Comparison of ENCODE assay signal across 18 cellular contexts in the genomic region with DNA sequence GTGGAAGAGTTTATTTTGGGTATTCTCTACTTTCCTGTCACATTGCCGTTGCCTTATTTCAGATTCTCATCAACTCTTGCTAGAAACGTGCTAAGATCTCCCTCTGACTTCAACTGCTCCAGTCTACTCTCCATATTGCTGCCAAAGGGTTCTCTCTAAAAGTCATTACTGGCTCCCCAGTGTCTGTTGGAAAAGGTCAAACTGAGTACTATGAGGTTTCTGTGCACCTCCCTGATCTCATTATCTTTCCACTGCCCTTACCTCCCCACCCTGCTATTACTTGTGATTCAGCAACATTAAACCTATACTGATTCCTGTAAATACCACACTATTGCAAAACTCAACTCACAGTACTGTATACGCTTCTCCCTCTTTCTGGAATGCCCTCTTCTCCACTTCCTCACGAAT. TPM values are rescaled to one million over a fixed set of nuclear protein-coding genes. Genes with fewer than 3 reads are reported as not detected.
DNase-seq lines count a peak whose midpoint lies in the region; ATAC-seq, FAIRE-seq and TF ChIP-seq lines count a peak whose summit lies in the region.
"Had no signal": no experiment of that assay in that cellular context is flagged by ENCODE, and none has a peak within 500 bp of the region (broad histone marks: within the 10 kb centered on the region; RNA-seq: fewer than 3 reads in every experiment).

No MANE protein-coding gene starts in this region.

- TF ChIP-seq POLR2A in GM12892 (IDR thresholded peaks at IDR 0.05; ENCODE audit: low read depth, low read length), result no peak

- H3K27me3 ChIP-seq in GM23338 (ENCODE audit: insufficient read depth), result no peaks in the 10 kb centered on the region
- no peaks in the 10 kb centered on the region for H3K27me3 ChIP-seq in astrocyte (ENCODE audit: insufficient read depth, low read length)
- no peaks in the 10 kb centered on the region for H3K27me3 ChIP-seq in parathyroid adenoma (ENCODE audit: control insufficient read depth, insufficient read depth, low read length)
- H3K27me3 ChIP-seq: BLaER1 had no signal

- H2AFZ ChIP-seq in GM23338 (0 out of 2 replicates have a peak overlapping the region, but pooled peaks have one; percentile 16), astrocyte (ENCODE audit: low read depth, low read length) (peak overlapping the region; percentile 36), parathyroid adenoma (peak overlapping the region; percentile 47)

- ATAC-seq in GM23338 (no peak), WTC11 (no peak)
- ATAC-seq: left lobe of liver, PC-3 had no signal

- H3K4me2 ChIP-seq in GM23338, result no peak overlapping the region
- H3K4me2 ChIP-seq in astrocyte (ENCODE audit: low read length), result no peak overlapping the region
- no peak overlapping the region for H3K4me2 ChIP-seq in parathyroid adenoma (ENCODE audit: low read length)
- H3K4me2 ChIP-seq: BLaER1, KMS-11 had no signal

- H4K20me1 ChIP-seq in GM23338 (replicated peaks; ENCODE audit: insufficient read depth), result peaks cover under 1% of the 10 kb centered on the region; the same call in 1 of the 2 replicates
- peaks cover 5% of the 10 kb centered on the region for H4K20me1 ChIP-seq in astrocyte (ENCODE audit: insufficient read depth, low read length)
- H4K20me1 ChIP-seq: BLaER1 had no signal

- H3K27ac Mint-ChIP-seq in GM23338 (no peak overlapping the region), astrocyte (ENCODE audit: unreplicated experiment) (no peak overlapping the region), WTC11 (no peak overlapping the region)
- H3K27ac Mint-ChIP-seq: activated naive CD8-positive, alpha-beta T cell treated with anti-CD3 and anti-CD28 coated beads, Interleukin-2, amount 10 ng/mL, durations not matched to agents 7 days and 5 days; endodermal cell had no signal

- H3K9ac ChIP-seq in astrocyte (ENCODE audit: low read length), result no peak overlapping the region
- H3K9ac ChIP-seq in parathyroid adenoma, result no peak overlapping the region
- H3K9ac ChIP-seq: BLaER1, KMS-11 had no signal

- peaks cover 8% of the 10 kb centered on the region for H3K27me3 Mint-ChIP-seq in GM23338 (ENCODE audit: insufficient read depth, low read depth, poor library complexity)
- H3K27me3 Mint-ChIP-seq in astrocyte (ENCODE audit: low read depth, unreplicated experiment), result no peaks in the 10 kb centered on the region
- no peaks in the 10 kb centered on the region for H3K27me3 Mint-ChIP-seq in WTC11 (ENCODE audit: low read depth)
- H3K27me3 Mint-ChIP-seq: activated naive CD8-positive, alpha-beta T cell treated with anti-CD3 and anti-CD28 coated beads, Interleukin-2, amount 10 ng/mL, durations not matched to agents 7 days and 5 days had no signal

- DNase-seq in GM23338 (ENCODE audit: low spot score) (no peak), NCI-H82 (lab: John Stamatoyannopoulos, UW) (peak; percentile 41), astrocyte (ENCODE audit: low read depth) (no peak), WTC11 (ENCODE audit: low spot score) (no peak), hippocampal formation (lab: John Stamatoyannopoulos, UW) (no peak), GM12892 (ENCODE audit: insufficient read length) (no peak)
- DNase-seq: activated CD4-positive, CD25-positive, alpha-beta regulatory T cell treated with anti-CD3 and anti-CD28 coated beads, Interleukin-2, amount 50 U/mL, for 72 hours; activated naive CD8-positive, alpha-beta T cell treated with anti-CD3 and anti-CD28 coated beads, Interleukin-2, amount 10 ng/mL, durations not matched to agents 7 days and 5 days; central memory CD4-positive, alpha-beta T cell; endodermal cell; NCI-H1436; NCI-H510A; PC-3 had no signal

- H3K4me3 ChIP-seq in GM23338 (no peak overlapping the region), astrocyte (ENCODE audit: insufficient read depth, low read depth, low read length) (no peak overlapping the region), parathyroid adenoma (ENCODE audit: low read depth, low read length) (no peak overlapping the region)
- H3K4me3 ChIP-seq: BLaER1, thoracic aorta had no signal

- H3K36me3 ChIP-seq in GM23338 (ENCODE audit: insufficient read depth), result no peaks in the 10 kb centered on the region
- no peaks in the 10 kb centered on the region for H3K36me3 ChIP-seq in astrocyte (ENCODE audit: insufficient read depth, low read length)
- H3K36me3 ChIP-seq in parathyroid adenoma (ENCODE audit: control insufficient read depth, insufficient read depth, low read length), result no peaks in the 10 kb centered on the region
- H3K36me3 ChIP-seq: thoracic aorta had no signal

- POLR2A ChIA-PET in WTC11 (lab: Charles Lee), result no interaction called here

- H3K79me2 ChIP-seq in GM23338 (replicated peaks; ENCODE audit: insufficient read depth) (peaks cover 26% of the 10 kb centered on the region), astrocyte (ENCODE audit: insufficient read depth, low read length) (peaks cover 39% of the 10 kb centered on the region), parathyroid adenoma (peaks cover 4% of the 10 kb centered on the region)

- H3K4me1 Mint-ChIP-seq in GM23338 (peaks cover 25% of the 10 kb centered on the region), astrocyte (ENCODE audit: low read depth, unreplicated experiment) (peaks cover 18% of the 10 kb centered on the region), WTC11 (peaks cover 35% of the 10 kb centered on the region)

- H3K9me3 Mint-ChIP-seq in GM23338 (peaks cover 2% of the 10 kb centered on the region; the same call in 1 of the 3 replicates), astrocyte (ENCODE audit: unreplicated experiment) (no peaks in the 10 kb centered on the region), WTC11 (no peaks in the 10 kb centered on the region)
- H3K9me3 Mint-ChIP-seq: activated naive CD8-positive, alpha-beta T cell treated with anti-CD3 and anti-CD28 coated beads, Interleukin-2, amount 10 ng/mL, durations not matched to agents 7 days and 5 days; endodermal cell had no signal

- FAIRE-seq in astrocyte (lab: Jason Lieb, UNC) (no peak), GM12892 (lab: Jason Lieb, UNC) (no peak)

- no peaks in the 10 kb centered on the region for H3K9me2 ChIP-seq in GM23338 (ENCODE audit: insufficient read depth)

- CTCF ChIA-PET in WTC11 (lab: Charles Lee), result no interaction called here

- H3K4me3 Mint-ChIP-seq in GM23338 (no peak overlapping the region), astrocyte (ENCODE audit: unreplicated experiment) (no peak overlapping the region), WTC11 (no peak overlapping the region)
- H3K4me3 Mint-ChIP-seq: activated naive CD8-positive, alpha-beta T cell treated with anti-CD3 and anti-CD28 coated beads, Interleukin-2, amount 10 ng/mL, durations not matched to agents 7 days and 5 days; endodermal cell had no signal

- H3K9me3 ChIP-seq in astrocyte (ENCODE audit: insufficient read depth, low read depth, low read length) (no peaks in the 10 kb centered on the region), parathyroid adenoma (ENCODE audit: control insufficient read depth, low read length) (no peaks in the 10 kb centered on the region)
- H3K9me3 ChIP-seq: BLaER1, thoracic aorta had no signal

- TF ChIP-seq CTCF in GM23338 (conservative IDR thresholded peaks at IDR 0.05; ENCODE audit: low read depth in 2 of 2) (no peak), astrocyte (IDR thresholded peaks at IDR 0.05; ENCODE audit: insufficient read depth, low read depth, low read length) (no peak), parathyroid adenoma (IDR thresholded peaks at IDR 0.05) (no peak), WTC11 (IDR thresholded peaks at IDR 0.05) (no peak)

- no peaks in the 10 kb centered on the region for H3F3A ChIP-seq in GM23338 (replicated peaks; ENCODE audit: low read depth)

- H3K27ac ChIP-seq in GM23338 (ENCODE audit: low read depth), result no peak overlapping the region
- H3K27ac ChIP-seq in astrocyte (ENCODE audit: low read depth, low read length), result no peak overlapping the region
- H3K27ac ChIP-seq in parathyroid adenoma, result no peak overlapping the region
- H3K27ac ChIP-seq: BLaER1, KMS-11, thoracic aorta had no signal

- H3K4me1 ChIP-seq in GM23338 (ENCODE audit: insufficient read depth), result peaks cover 11% of the 10 kb centered on the region
- H3K4me1 ChIP-seq in astrocyte (ENCODE audit: insufficient read depth, low read length), result peaks cover 17% of the 10 kb centered on the region
- H3K4me1 ChIP-seq in parathyroid adenoma, result peaks cover 3% of the 10 kb centered on the region

- H3K36me3 Mint-ChIP-seq in GM23338 (ENCODE audit: low read depth), result peaks cover 3% of the 10 kb centered on the region; the same call in 1 of the 3 replicates
- H3K36me3 Mint-ChIP-seq in astrocyte (ENCODE audit: low read depth, unreplicated experiment), result peaks cover 4% of the 10 kb centered on the region
- peaks cover 3% of the 10 kb centered on the region; the same call in 1 of the 2 replicates for H3K36me3 Mint-ChIP-seq in WTC11

TF ChIP-seq in GM23338, 12 proteins besides CTCF, POLR2A, EP300 and RAD21 (continues in another document):
- no peak for TF ChIP-seq ZNF331 (CRISPR knock-in tag; IDR thresholded peaks at IDR 0.05; ENCODE audit: low read depth)
- no peak for TF ChIP-seq POLR2AphosphoS5 (IDR thresholded peaks at IDR 0.05; ENCODE audit: low read depth)

RNA-seq across cellular contexts. Expression of a gene that starts 1.9 kb away (rescaled TPM):
- total RNA-seq in GM23338 (2014; rRNA removed; shearing (Covaris generic)), result 10.3 and 10.5 TPM in 2 replicates
- polyA plus RNA-seq in GM23338 (2016; fragmentation: Nextera tagmentation; extraction: Ambion mirVana), result 12.5 and 12.8 TPM in 2 replicates
- total RNA-seq in astrocyte (17.7 and 18.3 TPM in 2 replicates), WTC11 (2021) (7.6 to 9.6 TPM (median 9.3 TPM) in 3 replicates)
- polyA plus RNA-seq in GM12892 (2012; ENCODE audit: missing spikeins), result 24.9 TPM

RNA-seq across cellular contexts. Expression of a gene that starts 10.2 kb away (rescaled TPM):
- 0.07 TPM in 1 of 2 replicates, not detected in the other for total RNA-seq in GM23338 (2014; rRNA removed; shearing (Covaris generic))
- polyA plus RNA-seq in GM23338 (2016; fragmentation: Nextera tagmentation; extraction: Ambion mirVana), result 0.35 TPM in 1 of 2 replicates, not detected in the other
- total RNA-seq in astrocyte, result not detected in 2 replicates
- not detected in 3 replicates for total RNA-seq in WTC11 (2021)
- polyA plus RNA-seq in GM12892 (2012; ENCODE audit: missing spikeins), result not detected
- total RNA-seq: activated naive CD8-positive, alpha-beta T cell treated with anti-CD3 and anti-CD28 coated beads, Interleukin-2, amount 10 ng/mL, durations not matched to agents 7 days and 5 days; endodermal cell; left lobe of liver; PC-3; thoracic aorta had no signal

RNA-seq across cellular contexts. Expression of a gene that starts 41.1 kb away (rescaled TPM):
- not detected in 2 replicates for total RNA-seq in GM23338 (2014; rRNA removed; shearing (Covaris generic))
- 2.0 and 2.8 TPM in 2 replicates for polyA plus RNA-seq in GM23338 (2016; fragmentation: Nextera tagmentation; extraction: Ambion mirVana)
- 4.2 and 6.6 TPM in 2 replicates for total RNA-seq in astrocyte
- total RNA-seq in WTC11 (2021), result 2.5 to 7.7 TPM (median 5.2 TPM) in 3 replicates
- polyA plus RNA-seq in GM12892 (2012; ENCODE audit: missing spikeins), result 21.0 TPM
- total RNA-seq: thoracic aorta had no signal
